Comparison of ENCODE assay signal across 8 cellular contexts in the genomic region with DNA sequence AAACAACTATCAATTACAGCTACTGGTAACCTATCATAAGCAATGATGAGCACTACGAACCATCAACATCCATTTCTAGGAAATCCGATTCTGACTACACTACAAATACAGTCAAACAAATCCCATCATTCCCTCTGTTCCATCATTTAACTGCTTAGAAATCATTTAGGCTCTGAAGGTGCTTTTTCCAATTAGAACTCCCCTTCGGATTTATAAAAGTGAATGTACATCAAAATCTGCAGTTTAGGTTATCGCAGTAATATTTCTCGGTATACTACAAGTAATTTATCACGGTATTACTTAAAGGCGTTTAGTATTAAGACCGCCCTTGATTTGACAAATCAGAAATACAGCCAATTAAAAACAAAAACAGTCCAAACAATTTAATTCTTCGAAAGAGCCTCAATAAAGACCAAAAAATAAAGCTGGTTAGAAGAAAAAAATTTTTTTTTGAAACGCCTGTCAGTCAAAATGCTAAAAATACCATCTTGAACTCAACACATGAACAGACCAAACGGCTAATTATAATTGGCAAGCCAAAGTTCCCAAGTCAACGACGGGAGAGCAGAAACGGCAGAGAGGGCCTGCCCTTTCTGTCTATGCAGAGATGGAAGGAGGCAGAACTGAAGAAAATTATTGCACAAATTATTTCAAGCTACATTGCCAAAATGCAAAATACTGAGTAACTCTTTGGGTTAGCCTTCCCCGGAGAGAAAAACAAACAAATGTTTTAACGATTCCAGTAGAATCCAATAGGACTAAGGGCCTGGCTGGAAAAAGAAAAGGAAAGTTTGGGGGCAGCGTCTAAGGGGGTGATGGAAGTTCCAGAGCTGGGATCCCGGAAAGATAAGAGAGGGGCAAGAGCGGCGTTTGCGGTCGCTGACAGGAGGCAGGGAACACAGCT. TPM values are rescaled to one million over a fixed set of nuclear protein-coding genes. Genes with fewer than 3 reads are reported as not detected.
DNase-seq lines count a peak whose midpoint lies in the region; ATAC-seq, FAIRE-seq and TF ChIP-seq lines count a peak whose summit lies in the region.

No MANE protein-coding gene starts in this region.

- H3K4me3 ChIP-seq in WERI-Rb-1 (ENCODE audit: low read depth, low read length) = peak overlapping the region; percentile 80
- peak overlapping the region; percentile 55 to 67 for H3K4me3 ChIP-seq in foreskin fibroblast (ENCODE audit: low read depth in 1 of 2, low read length in 2 of 2)
- H3K4me3 ChIP-seq in neuronal stem cell (ENCODE audit: low read length in 2 of 2) = peak overlapping the region; percentile 84 to 94

- no peak overlapping the region for H2AK5ac ChIP-seq in neuronal stem cell (ENCODE audit: low read depth, low read length)

- H3K14ac ChIP-seq in neuronal stem cell (ENCODE audit: low read length) = no peak overlapping the region

- TF ChIP-seq CTCF in WERI-Rb-1 (IDR thresholded peaks at IDR 0.05; ENCODE audit: low read depth, low read length) (no peak), foreskin fibroblast (IDR thresholded peaks at IDR 0.05; ENCODE audit: low read depth, low read length) (no peak)

- H3K4me2 ChIP-seq in neuronal stem cell (ENCODE audit: insufficient read depth, low read length, poor library complexity, severe bottlenecking) = peak overlapping the region; percentile 64

- FAIRE-seq in GM19239 (lab: Jason Lieb, UNC) = no peak

- H2AFZ ChIP-seq in neuronal stem cell (ENCODE audit: low read length) = peak overlapping the region; percentile 88

- no peaks in the 10 kb centered on the region for H3K36me3 ChIP-seq in WERI-Rb-1
- no peaks in the 10 kb centered on the region for H3K36me3 ChIP-seq in neuronal stem cell (replicated peaks in 1 of 2; ENCODE audit: control insufficient read depth in 2 of 2, insufficient read depth in 2 of 2, low read length in 2 of 2)

- H3K79me1 ChIP-seq in neuronal stem cell (ENCODE audit: low read depth, low read length) = peaks cover 6% of the 10 kb centered on the region

- H2BK15ac ChIP-seq in neuronal stem cell (ENCODE audit: low read length) = no peak overlapping the region

- no peaks in the 10 kb centered on the region for H3K27me3 ChIP-seq in WERI-Rb-1 (ENCODE audit: insufficient read depth, low read depth, severe bottlenecking)
- H3K27me3 ChIP-seq in neuronal stem cell (ENCODE audit: control insufficient read depth in 3 of 3, insufficient read depth in 3 of 3, low read depth in 1 of 3, low read length in 3 of 3) = no peaks in the 10 kb centered on the region

- H3K9me3 ChIP-seq in WERI-Rb-1 (ENCODE audit: severe bottlenecking) (no peaks in the 10 kb centered on the region), neuronal stem cell (replicated peaks in 1 of 2; ENCODE audit: control insufficient read depth in 2 of 2, insufficient read depth in 1 of 2, low read depth in 1 of 2, low read length in 2 of 2) (no peaks in the 10 kb centered on the region)

- peak overlapping the region; percentile 44 for H3K18ac ChIP-seq in neuronal stem cell (ENCODE audit: low read length)

- no peak overlapping the region for H4K8ac ChIP-seq in neuronal stem cell (ENCODE audit: low read depth, low read length)

- H3K27ac ChIP-seq in WERI-Rb-1 = peak overlapping the region; percentile 92
- peak overlapping the region; percentile 97 for H3K27ac ChIP-seq in neuronal stem cell (replicated peaks; ENCODE audit: low read length)

- peak overlapping the region; percentile 63 for H3K9ac ChIP-seq in neuronal stem cell (ENCODE audit: low read depth, low read length, poor library complexity)

- no peak overlapping the region for H3K4ac ChIP-seq in neuronal stem cell (ENCODE audit: low read length)

- peaks cover 3 to 7% of the 10 kb centered on the region in 2 donors for H3K4me1 ChIP-seq in neuronal stem cell (ENCODE audit: control insufficient read depth in 2 of 2, insufficient read depth in 1 of 2, low read depth in 1 of 2, low read length in 2 of 2)

- peak; percentile 52 for DNase-seq in SIG-M5 treated with dmso at 0.1 percent for 504 hours (lab: John Stamatoyannopoulos, UW; ENCODE audit: unreplicated experiment)
- no peak for DNase-seq in SIG-M5 (lab: John Stamatoyannopoulos, UW)
- DNase-seq in NCI-H1092 treated with DMSO at 0.1 percent for 48 hours (lab: John Stamatoyannopoulos, UW) = peak; percentile 54
- DNase-seq in WERI-Rb-1 = no peak
- DNase-seq in foreskin fibroblast = peak in 1 of 2 donors; percentile 41
- no peak for DNase-seq in neuronal stem cell (ENCODE audit: low spot score)
- DNase-seq in GM19239 (ENCODE audit: insufficient read length, low spot score) = no peak

- no peak overlapping the region for H4K91ac ChIP-seq in neuronal stem cell (ENCODE audit: low read depth, low read length, poor library complexity)

- ATAC-seq in GM19035 (IDR thresholded peaks at IDR 0.05; ENCODE audit: unreplicated experiment) = no peak

- no CpG with 5 or more reads among the region's 22 CpGs for WGBS in neuronal stem cell (ENCODE audit: extremely low coverage in 2 of 2, insufficient read length in 2 of 2, insufficient replicate concordance in 1 of 2), 2 donors

- peak overlapping the region; percentile 95 for H2BK5ac ChIP-seq in neuronal stem cell (ENCODE audit: low read length)

- peak overlapping the region; percentile 20 for H3K23ac ChIP-seq in neuronal stem cell (ENCODE audit: low read depth, low read length, poor library complexity)

- peak overlapping the region; percentile 91 for H2BK120ac ChIP-seq in neuronal stem cell (ENCODE audit: low read depth, low read length)

- no peak overlapping the region for H2BK12ac ChIP-seq in neuronal stem cell (ENCODE audit: low read length)

RNA-seq across cellular contexts. Expression of a gene that starts 1.2 kb away (rescaled TPM):
- 19.8 TPM for polyA plus RNA-seq in neuronal stem cell (2013, experiment 1 of 2)
- 20.0 TPM for polyA plus RNA-seq in neuronal stem cell (2013, experiment 2 of 2)

Comparison
In these comparisons a context has a peak if more than half of its experiments do, and no peak if none do; other contexts are left out.
1. DNase-seq: peak in SIG-M5 treated with dmso at 0.1 percent for 504 hours (single experiment) and NCI-H1092 treated with DMSO at 0.1 percent for 48 hours (single experiment); none in SIG-M5 (single experiment), WERI-Rb-1 (single experiment), neuronal stem cell (single experiment) and GM19239 (single experiment).
2. Peak in every context shown above with its lines, with median percentiles within 50 percentile points of each other: H3K4me3 ChIP-seq.